In genomic region chr3:177333535-177334495, GRCh38 we compare ENCODE assay signal across 16 cellular contexts.
DNase-seq lines count a peak whose midpoint lies in the region; ATAC-seq and TF ChIP-seq lines count a peak whose summit lies in the region.
"Had no signal": no experiment of that assay in that cellular context is flagged by ENCODE, and none has a peak within 500 bp of the region (broad histone marks: within the 10 kb centered on the region; RNA-seq: fewer than 3 reads in every experiment).

No MANE protein-coding gene starts in this region.

- H3K27ac Mint-ChIP-seq in endothelial cell (ENCODE audit: unreplicated experiment): no peak overlapping the region
- H3K27ac Mint-ChIP-seq: activated T-helper 2 cell treated with anti-CD3 and anti-CD28 coated beads, Interferon-gamma antibody, Interleukin-2, Interleukin-4, amounts not matched to agents 10 μg/mL and 5 μg/mL and 100 μg/mL, durations not matched to agents 14 hours and 24 hours and 36 hours; type B pancreatic cell had no signal

- TF ChIP-seq CTCF in fibroblast of villous mesenchyme (IDR thresholded peaks at IDR 0.05; ENCODE audit: insufficient read depth, low read depth, low read length): no peak
- TF ChIP-seq CTCF in endothelial cell (IDR thresholded peaks at IDR 0.05; ENCODE audit: unreplicated experiment): no peak

- no peaks in the 10 kb centered on the region for H3K27me3 Mint-ChIP-seq in endothelial cell (ENCODE audit: unreplicated experiment)
- H3K27me3 Mint-ChIP-seq: type B pancreatic cell had no signal

- no peaks in the 10 kb centered on the region for H3K9me3 Mint-ChIP-seq in endothelial cell (ENCODE audit: unreplicated experiment)
- H3K9me3 Mint-ChIP-seq: activated T-helper 2 cell treated with anti-CD3 and anti-CD28 coated beads, Interferon-gamma antibody, Interleukin-2, Interleukin-4, amounts not matched to agents 10 μg/mL and 5 μg/mL and 100 μg/mL, durations not matched to agents 14 hours and 24 hours and 36 hours; type B pancreatic cell had no signal

- in situ Hi-C loops in KBM-7 (cut with MboI; ENCODE audit: low pct_unique_long_range_greater_than_20kb, low sequenced_read_pairs): no loop called here

- DNase-seq in KBM-7: peak; percentile 59
- DNase-seq in NOMO-1 treated with dmso at 0.1 percent for 144 hours (lab: John Stamatoyannopoulos, UW; ENCODE audit: unreplicated experiment): peak; percentile 72
- peak; percentile 61 for DNase-seq in fibroblast of villous mesenchyme (ENCODE audit: low read depth)
- DNase-seq in renal cortical epithelial cell (ENCODE audit: low read depth): peak; percentile 20
- DNase-seq in endothelial cell (ENCODE audit: low spot score): no peak
- DNase-seq: Calu3, cerebellar nuclear complex, foreskin fibroblast, NCI-H1105 treated with DMSO at 0.1 percent for 48 hours, PC-3, posterior cingulate gyrus, WERI-Rb-1 had no signal

- no peak overlapping the region for H3K4me3 ChIP-seq in fibroblast of villous mesenchyme (ENCODE audit: low read depth, low read length)

- peaks cover 4% of the 10 kb centered on the region for H3K36me3 Mint-ChIP-seq in endothelial cell (ENCODE audit: low read depth, unreplicated experiment)
- H3K36me3 Mint-ChIP-seq: type B pancreatic cell had no signal

- ATAC-seq in HG03097 (IDR thresholded peaks at IDR 0.05; ENCODE audit: low FRiP score, unreplicated experiment) (no peak), HG02623 (IDR thresholded peaks at IDR 0.05; ENCODE audit: unreplicated experiment) (no peak)
- ATAC-seq: PC-3 had no signal

- H3K4me3 Mint-ChIP-seq in endothelial cell (ENCODE audit: unreplicated experiment): no peak overlapping the region
- H3K4me3 Mint-ChIP-seq: type B pancreatic cell had no signal

- H3K4me1 Mint-ChIP-seq in endothelial cell (ENCODE audit: unreplicated experiment): peaks cover 27% of the 10 kb centered on the region
